Comparison of ENCODE assay signal across 26 cellular contexts in genomic region chr9:10127867-10128266, GRCh38.
"Had no signal": no experiment of that assay in that cellular context is flagged by ENCODE, and none has a peak within 500 bp of the region (broad histone marks: within the 10 kb centered on the region; RNA-seq: fewer than 3 reads in every experiment).

No MANE protein-coding gene starts in this region.

- H3K4me3 ChIP-seq: cardiac muscle cell, coronary artery, heart left ventricle, ovary, smooth muscle cell, upper lobe of left lung, vagina had no signal

- H3K27me3 ChIP-seq: cardiac muscle cell, foreskin keratinocyte, heart left ventricle, neutrophil, ovary, upper lobe of left lung, vagina had no signal

- H3K9me3 ChIP-seq: neutrophil, ovary, upper lobe of left lung, vagina had no signal

- H3K36me3 ChIP-seq: cardiac muscle cell, heart left ventricle, neutrophil, ovary, upper lobe of left lung, vagina had no signal

- H3K27ac ChIP-seq: cardiac muscle cell, coronary artery, foreskin keratinocyte, heart left ventricle, neutrophil, ovary, upper lobe of left lung, vagina had no signal

- DNase-seq: activated CD4-positive, alpha-beta memory T cell treated with anti-CD3 and anti-CD28 coated beads, Interleukin-2, amount 10 ng/mL, durations not matched to agents 7 days and 5 days; activated CD4-positive, alpha-beta T cell treated with anti-CD3 and anti-CD28 coated beads for 1 hour; activated CD4-positive, alpha-beta T cell treated with anti-CD3 and anti-CD28 coated beads, Interleukin-2, amount 10 ng/mL, durations not matched to agents 7 days and 5 days; activated T-cell treated with anti-CD3 and anti-CD28 coated beads, Interleukin-2, amount 50 U/mL, for 48 hours; aorta; cerebellar nuclear complex; effector memory CD8-positive, alpha-beta T cell; foreskin keratinocyte; heart left ventricle; hypothalamus; immature natural killer cell; naive B cell; nephron progenitor cell; ovary; stimulated activated CD4-positive, alpha-beta T cell treated with anti-CD3 and anti-CD28 coated beads, Interleukin-1b, Interleukin-23, amount 100 ng/mL, for 48 hours; stimulated activated CD4-positive, alpha-beta T cell treated with anti-CD3 and anti-CD28 coated beads, Interleukin-4, amount 100 ng/mL, for 4 hours; stimulated activated CD8-positive, alpha-beta memory T cell treated with anti-CD3 and anti-CD28 coated beads, Interleukin-4, amount 100 ng/mL, for 48 hours; stimulated activated naive CD8-positive, alpha-beta T cell treated with anti-CD3 and anti-CD28 coated beads, Interleukin-15, amount 100 ng/mL, for 72 hours; substantia nigra; T-helper 17 cell; upper lobe of left lung had no signal
